Comparison of ENCODE assay signal across 19 cellular contexts in genomic region chr4:51858605-51859211, GRCh38. TPM values are rescaled to one million over a fixed set of nuclear protein-coding genes. Genes with fewer than 3 reads are reported as not detected.
A peak's percentile ranks its signal among the peaks of the same experiment; 100 is the strongest.
DNase-seq lines count a peak whose midpoint lies in the region; ATAC-seq and TF ChIP-seq lines count a peak whose summit lies in the region.
"Had no signal": no experiment of that assay in that cellular context is flagged by ENCODE, and none has a peak within 500 bp of the region (broad histone marks: within the 10 kb centered on the region; RNA-seq: fewer than 3 reads in every experiment).

No MANE protein-coding gene starts in this region.

- H3K4me3 Mint-ChIP-seq in Caco-2 (ENCODE audit: unreplicated experiment) (no peak overlapping the region), progenitor cell of endocrine pancreas (ENCODE audit: low read depth) (no peak overlapping the region)
- H3K4me3 Mint-ChIP-seq: naive thymus-derived CD4-positive, alpha-beta T cell had no signal

- H3K4me1 ChIP-seq in Caco-2: peaks cover 29% of the 10 kb centered on the region
- H3K4me1 ChIP-seq: prostate gland, uterus had no signal

- no peaks in the 10 kb centered on the region for H3K9me3 ChIP-seq in Caco-2
- H3K9me3 ChIP-seq: ascending aorta, prostate gland, uterus had no signal

- H3K27ac Mint-ChIP-seq in Caco-2 (ENCODE audit: unreplicated experiment) (peak overlapping the region; percentile 36), progenitor cell of endocrine pancreas (peak overlapping the region; percentile 26)
- H3K27ac Mint-ChIP-seq: naive thymus-derived CD4-positive, alpha-beta T cell had no signal

- H3K4me1 Mint-ChIP-seq in Caco-2 (ENCODE audit: low read depth, unreplicated experiment) (peaks cover 45% of the 10 kb centered on the region), progenitor cell of endocrine pancreas (ENCODE audit: low read depth) (peaks cover 46% of the 10 kb centered on the region)

- CTCF ChIA-PET in Caco-2 (lab: Charles Lee): no interaction called here

- H3K4me3 ChIP-seq in Caco-2 (ENCODE audit: low read depth, low read length) (no peak overlapping the region), fibroblast of the aortic adventitia (ENCODE audit: low read depth, low read length) (no peak overlapping the region)
- H3K4me3 ChIP-seq: ascending aorta, prostate gland, uterus had no signal

- H3K36me3 ChIP-seq in Caco-2 (ENCODE audit: control insufficient read depth, insufficient read depth, low read length): no peaks in the 10 kb centered on the region; the same call in 1 of the 2 replicates
- H3K36me3 ChIP-seq: prostate gland, uterus had no signal

- no TSS peak for BruUV-seq in Caco-2 (replicated peaks; lab: Mats Ljungman, UMichigan)

- no peaks in the 10 kb centered on the region for H3K27me3 ChIP-seq in Caco-2 (replicated peaks; ENCODE audit: control insufficient read depth, insufficient read depth, low read length)
- H3K27me3 ChIP-seq: ascending aorta, uterus had no signal

- H3K9me3 Mint-ChIP-seq in Caco-2 (ENCODE audit: unreplicated experiment): no peaks in the 10 kb centered on the region
- H3K9me3 Mint-ChIP-seq in progenitor cell of endocrine pancreas (ENCODE audit: low read depth): no peaks in the 10 kb centered on the region
- H3K9me3 Mint-ChIP-seq: naive thymus-derived CD4-positive, alpha-beta T cell had no signal

- H3K36me3 Mint-ChIP-seq in Caco-2 (ENCODE audit: insufficient read depth, unreplicated experiment) (peaks cover 28% of the 10 kb centered on the region), progenitor cell of endocrine pancreas (ENCODE audit: insufficient read depth) (peaks cover 1% of the 10 kb centered on the region)

- no peak for ATAC-seq in HG03139 (IDR thresholded peaks at IDR 0.05; ENCODE audit: unreplicated experiment)
- ATAC-seq: naive thymus-derived CD4-positive, alpha-beta T cell; stimulated activated naive CD8-positive, alpha-beta T cell treated with anti-CD3 and anti-CD28 coated beads, Interleukin-15, Interleukin-2, amounts not matched to agents 100 U/mL and 50 U/mL, for 24 hours had no signal

- no peak for DNase-seq in Caco-2
- peak; percentile 2 for DNase-seq in NCI-H748 treated with DMSO at 0.1 percent for 48 hours (lab: John Stamatoyannopoulos, UW)
- DNase-seq in fibroblast of the aortic adventitia (ENCODE audit: low read depth): peak; percentile 27
- no peak for DNase-seq in progenitor cell of endocrine pancreas (ENCODE audit: low spot score, unreplicated experiment)
- no peak for DNase-seq in DMS79 treated with DMSO at 0.1 percent for 48 hours (lab: John Stamatoyannopoulos, UW)
- DNase-seq in HuH-7 (ENCODE audit: low spot score): no peak
- DNase-seq in activated CD4-positive, alpha-beta T cell treated with anti-CD3 and anti-CD28 coated beads for 4 hours: no peak
- DNase-seq: activated CD4-positive, alpha-beta T cell treated with anti-CD3 and anti-CD28 coated beads, Interleukin-2, amount 50 U/mL, for 1 hour; activated naive CD4-positive, alpha-beta T cell; Calu3; GDM1; naive thymus-derived CD4-positive, alpha-beta T cell; NCI-H1092 treated with DMSO at 0.1 percent for 48 hours; RPMI8226; stimulated activated naive CD8-positive, alpha-beta T cell treated with anti-CD3 and anti-CD28 coated beads, Interleukin-15, Interleukin-2, amounts not matched to agents 100 U/mL and 50 U/mL, for 24 hours; uterus had no signal

- no peak for TF ChIP-seq CTCF in Caco-2 (IDR thresholded peaks at IDR 0.05; ENCODE audit: insufficient read depth in 1 of 2, low read depth in 1 of 2, low read length in 1 of 2, severe bottlenecking in 1 of 2, unreplicated experiment in 1 of 2)
- no peak for TF ChIP-seq CTCF in fibroblast of the aortic adventitia (IDR thresholded peaks at IDR 0.05; ENCODE audit: insufficient read depth, low read length)
- no peak for TF ChIP-seq CTCF in progenitor cell of endocrine pancreas (IDR thresholded peaks at IDR 0.05; ENCODE audit: unreplicated experiment)

- POLR2A ChIA-PET in Caco-2 (lab: Charles Lee): no interaction called here

- H3K27me3 Mint-ChIP-seq in Caco-2 (ENCODE audit: insufficient read depth, unreplicated experiment) (no peaks in the 10 kb centered on the region), progenitor cell of endocrine pancreas (no peaks in the 10 kb centered on the region)
- H3K27me3 Mint-ChIP-seq: naive thymus-derived CD4-positive, alpha-beta T cell had no signal

- intact Hi-C loops in Caco-2 (cut with micrococcal nuclease; ENCODE audit: unreplicated experiment): no loop called here

RNA-seq across cellular contexts. Expression of gene DCUN1D4, which starts 15.8 kb away (rescaled TPM):
- total RNA-seq in Caco-2 (2022) (42.8 TPM in 2 replicates), fibroblast of the aortic adventitia (ENCODE audit: low replicate concordance) (62.6 and 115 TPM in 2 replicates), progenitor cell of endocrine pancreas (69.8 and 82.8 TPM in 2 replicates)

Comparison
In these comparisons a context has a peak if more than half of its experiments do, and no peak if none do; other contexts are left out.
1. DNase-seq: peak in NCI-H748 treated with DMSO at 0.1 percent for 48 hours (single experiment) and fibroblast of the aortic adventitia (single experiment); none in Caco-2 (0 of 2), progenitor cell of endocrine pancreas (single experiment), DMS79 treated with DMSO at 0.1 percent for 48 hours (single experiment), HuH-7 (single experiment) and activated CD4-positive, alpha-beta T cell treated with anti-CD3 and anti-CD28 coated beads for 4 hours (0 of 2).